In the genomic region with DNA sequence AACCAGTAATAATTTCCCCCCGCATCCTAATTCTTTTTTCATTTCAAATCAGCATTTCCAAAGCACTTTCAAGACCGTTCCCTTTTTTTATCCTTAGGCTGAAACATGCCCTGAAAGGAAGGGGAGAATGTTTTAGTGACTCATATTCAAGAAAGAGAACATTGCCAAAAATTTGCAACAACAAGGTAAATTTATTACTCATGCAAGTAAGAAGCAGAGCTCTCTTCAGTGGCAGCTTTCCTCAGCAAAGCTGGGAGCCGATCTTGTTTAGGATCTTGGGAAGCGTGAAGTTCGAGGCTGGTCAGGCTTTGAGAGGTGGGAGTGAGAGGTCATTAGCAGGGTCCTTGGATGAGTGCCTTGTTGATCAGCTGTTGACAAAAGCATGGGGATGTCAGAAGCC, we compare ENCODE assay signal across 12 cellular contexts.
A peak's percentile ranks its signal among the peaks of the same experiment; 100 is the strongest.
DNase-seq lines count a peak whose midpoint lies in the region; ATAC-seq, FAIRE-seq and TF ChIP-seq lines count a peak whose summit lies in the region.
"Had no signal": no experiment of that assay in that cellular context is flagged by ENCODE, and none has a peak within 500 bp of the region (broad histone marks: within the 10 kb centered on the region; RNA-seq: fewer than 3 reads in every experiment).

No MANE protein-coding gene starts in this region.

- H2BK20ac ChIP-seq in H9 (ENCODE audit: low read depth, low read length, poor library complexity, severe bottlenecking) = no peak overlapping the region

- no peak overlapping the region for H2BK15ac ChIP-seq in H9 (ENCODE audit: low read depth, low read length)

- no peaks in the 10 kb centered on the region for H3K36me3 Mint-ChIP-seq in H9 (ENCODE audit: insufficient read depth in 1 of 3, low read depth in 3 of 3)
- H3K36me3 Mint-ChIP-seq: T-cell had no signal

- H3K79me1 ChIP-seq in H9 (ENCODE audit: insufficient read depth, low read depth, low read length, poor library complexity, severe bottlenecking) = no peaks in the 10 kb centered on the region

- no peak overlapping the region for H3K4me3 Mint-ChIP-seq in H9
- H3K4me3 Mint-ChIP-seq: stimulated activated naive CD8-positive, alpha-beta T cell treated with anti-CD3 and anti-CD28 coated beads, Interleukin-15, Interleukin-2, amounts not matched to agents 100 ng/mL and 50 ng/mL, for 24 hours had no signal

- no peak overlapping the region for H3K9ac ChIP-seq in H9 (ENCODE audit: extremely low read depth, insufficient read length, low read length)

- H3K23ac ChIP-seq in H9 (ENCODE audit: insufficient read length, low read depth, low read length) = no peak overlapping the region

- CTCF ChIA-PET in BJ (lab: Yijun Ruan, JAX) = interaction anchor here (0.5 to 2.1 kb wide), 4 partner anchors 39 to 172 kb away, joined by 3 to 7 read pairs (median 4); no protein-coding TSS in a partner anchor

- no peaks in the 10 kb centered on the region; the same call in 1 of the 2 replicates for H3K27me3 Mint-ChIP-seq in H9 (ENCODE audit: low read depth)
- H3K27me3 Mint-ChIP-seq: stimulated activated naive CD8-positive, alpha-beta T cell treated with anti-CD3 and anti-CD28 coated beads, Interleukin-15, Interleukin-2, amounts not matched to agents 100 ng/mL and 50 ng/mL, for 24 hours; T-cell had no signal

- H3K4me3 ChIP-seq in BJ (ENCODE audit: low read depth, low read length) = 0 out of 2 replicates have a peak overlapping the region, but pooled peaks have one; percentile 14

- H4K8ac ChIP-seq in H9 (replicated peaks; ENCODE audit: insufficient read length, low read depth, low read length) = no peak overlapping the region

- H3K9me3 Mint-ChIP-seq in H9 = no peaks in the 10 kb centered on the region
- H3K9me3 Mint-ChIP-seq: stimulated activated naive CD8-positive, alpha-beta T cell treated with anti-CD3 and anti-CD28 coated beads, Interleukin-15, Interleukin-2, amounts not matched to agents 100 ng/mL and 50 ng/mL, for 24 hours; T-cell had no signal

- H3K4me1 ChIP-seq in H9 (ENCODE audit: insufficient read depth, low read length) = peaks cover 2% of the 10 kb centered on the region; the same call in 1 of the 2 replicates

- peak; percentile 56 for DNase-seq in BJ (ENCODE audit: low read depth)
- peak; percentile 13 for DNase-seq in RCC 7860 (ENCODE audit: low spot score)
- DNase-seq in omental fat pad (ENCODE audit: low spot score) = no peak
- DNase-seq in H9 = no peak
- no peak for DNase-seq in ecto neural progenitor cell (ENCODE audit: low spot score)
- no peak for DNase-seq in left lobe of liver (ENCODE audit: low spot score)
- DNase-seq: NCI-H2227 treated with DMSO at 0.1 percent for 48 hours, T-cell had no signal

- H3K27ac ChIP-seq in H9 (ENCODE audit: insufficient read length, low read depth, low read length) = no peak overlapping the region

- no peaks in the 10 kb centered on the region for H3K79me2 ChIP-seq in H9 (ENCODE audit: insufficient read depth, low read length)

- H2AFZ ChIP-seq in H9 (ENCODE audit: low read length) = no peak overlapping the region

- TF ChIP-seq CTCF in BJ (IDR thresholded peaks at IDR 0.05; ENCODE audit: insufficient read depth, low read depth, low read length) = no peak
- no peak for TF ChIP-seq CTCF in omental fat pad (IDR thresholded peaks at IDR 0.05)
- TF ChIP-seq CTCF in H9 (conservative IDR thresholded peaks at IDR 0.05) = no peak

- no peak overlapping the region for H3K56ac ChIP-seq in H9 (ENCODE audit: insufficient read length, low read depth, low read length)

- no peak overlapping the region for H3K4ac ChIP-seq in H9 (ENCODE audit: low read depth, low read length)

- WGBS in H9 (ENCODE audit: extremely low coverage, insufficient read length, low lambda C conversion rate) = 100% methylated on average over 2 of the region's 5 CpGs

- H3K18ac ChIP-seq in H9 (ENCODE audit: insufficient read length, low read depth, low read length) = no peak overlapping the region

- H3K4me1 Mint-ChIP-seq in H9 = peaks cover 9 to 11% of the 10 kb centered on the region in 2 experiments

- H3T11ph ChIP-seq in H9 (ENCODE audit: low read length) = no peak overlapping the region

- no peaks in the 10 kb centered on the region for H3K36me3 ChIP-seq in BJ (ENCODE audit: control insufficient read depth, insufficient read depth, low read length)

- no peaks in the 10 kb centered on the region for H3K23me2 ChIP-seq in H9 (ENCODE audit: insufficient read length, low read depth, low read length, poor library complexity, severe bottlenecking)

- H3K27ac Mint-ChIP-seq in H9 = no peak overlapping the region
- H3K27ac Mint-ChIP-seq: stimulated activated naive CD8-positive, alpha-beta T cell treated with anti-CD3 and anti-CD28 coated beads, Interleukin-15, Interleukin-2, amounts not matched to agents 100 ng/mL and 50 ng/mL, for 24 hours; T-cell had no signal

- H2BK12ac ChIP-seq in H9 (ENCODE audit: insufficient read length, low read depth, low read length) = no peak overlapping the region

- no peak overlapping the region for H2AK5ac ChIP-seq in H9 (ENCODE audit: insufficient read length, low read length)

- H2BK5ac ChIP-seq in H9 (ENCODE audit: insufficient read length, low read length) = no peak overlapping the region

- POLR2A ChIA-PET in BJ (lab: Charles Lee) = interaction anchor here (0.6 to 0.9 kb wide), 3 partner anchors 11 to 76 kb away, joined by 3 to 7 read pairs (median 3); no protein-coding TSS in a partner anchor

- H4K91ac ChIP-seq in H9 (ENCODE audit: insufficient read length, low read depth, low read length) = no peak overlapping the region

- H3K9me3 ChIP-seq in H9 (ENCODE audit: control insufficient read depth, low read depth, low read length) = no peaks in the 10 kb centered on the region

- H4K5ac ChIP-seq in H9 (ENCODE audit: insufficient read length, low read depth, low read length) = no peak overlapping the region

- no peak overlapping the region for H3K14ac ChIP-seq in H9 (ENCODE audit: insufficient read depth, low read length)

- no peak for FAIRE-seq in RCC 7860 (lab: Jason Lieb, UNC)
- FAIRE-seq in endometrium (lab: Jason Lieb, UNC) = peak; percentile 66
- FAIRE-seq: HepG2 had no signal

- H3K4me2 ChIP-seq in H9 (ENCODE audit: insufficient read depth, insufficient read length, low read length) = no peak overlapping the region

- H4K20me1 ChIP-seq in H9 (ENCODE audit: control insufficient read depth, insufficient read depth, insufficient read length) = no peaks in the 10 kb centered on the region

- H2BK120ac ChIP-seq in H9 (ENCODE audit: low read depth, low read length, poor library complexity, severe bottlenecking) = no peak overlapping the region

- H3K27me3 ChIP-seq in BJ (ENCODE audit: control insufficient read depth, insufficient read depth, low read length) (no peaks in the 10 kb centered on the region), H9 (ENCODE audit: insufficient read depth, low read length) (no peaks in the 10 kb centered on the region)

- ATAC-seq in omental fat pad (ENCODE audit: low FRiP score) (peak; percentile 69), GM19452 (IDR thresholded peaks at IDR 0.05; ENCODE audit: unreplicated experiment) (no peak), left lobe of liver (no peak)
- ATAC-seq: HepG2, T-cell had no signal

Comparison
In these comparisons a context has a peak if more than half of its experiments do, and no peak if none do; other contexts are left out.
1. DNase-seq: peak in BJ (single experiment) and RCC 7860 (single experiment); none in omental fat pad (single experiment), H9 (single experiment), ecto neural progenitor cell (single experiment) and left lobe of liver (single experiment).